ENCODE assay signal across 20 cellular contexts in genomic region chr19:53540091-53540490, GRCh38. TPM values are rescaled to one million over a fixed set of nuclear protein-coding genes. Genes with fewer than 3 reads are reported as not detected.
A peak's percentile ranks its signal among the peaks of the same experiment; 100 is the strongest.
DNase-seq lines count a peak whose midpoint lies in the region; ATAC-seq and TF ChIP-seq lines count a peak whose summit lies in the region.
"Had no signal": no experiment of that assay in that cellular context is flagged by ENCODE, and none has a peak within 500 bp of the region (broad histone marks: within the 10 kb centered on the region; RNA-seq: fewer than 3 reads in every experiment).

No MANE protein-coding gene starts in this region.

- intact Hi-C loops in CD14-positive monocyte (cut with micrococcal nuclease), result no loop called here
- intact Hi-C loops in transverse colon (cut with DNase I; ENCODE audit: low total_unique reads), result no loop called here
- intact Hi-C loops in Calu3 (cut with micrococcal nuclease; ENCODE audit: unreplicated experiment), result no loop called here

- POLR2A ChIA-PET in activated CD4-positive, alpha-beta memory T cell treated with anti-CD3 and anti-CD28 coated beads, Interleukin-2, amount 10 ng/mL, durations not matched to agents 7 days and 5 days (lab: Charles Lee), result no interaction called here

- H3K9me3 Mint-ChIP-seq in CD14-positive monocyte, result peaks cover 10 to 21% (median 14%) of the 10 kb centered on the region in 7 donors
- peaks cover 0 to 9% (median 0%) of the 10 kb centered on the region in 7 donors for H3K9me3 Mint-ChIP-seq in CD4-positive, CD25-positive, alpha-beta regulatory T cell
- no peaks in the 10 kb centered on the region for H3K9me3 Mint-ChIP-seq in memory B cell
- H3K9me3 Mint-ChIP-seq in activated CD4-positive, alpha-beta memory T cell treated with anti-CD3 and anti-CD28 coated beads, Interleukin-2, amount 10 ng/mL, durations not matched to agents 7 days and 5 days, result peaks cover 9% of the 10 kb centered on the region
- H3K9me3 Mint-ChIP-seq in Calu3 (ENCODE audit: low read depth, unreplicated experiment), result peaks cover 16% of the 10 kb centered on the region

- H3K4me1 Mint-ChIP-seq in CD14-positive monocyte, result peaks cover 7% of the 10 kb centered on the region
- peaks cover 7 to 41% (median 18%) of the 10 kb centered on the region in 4 donors for H3K4me1 Mint-ChIP-seq in CD4-positive, CD25-positive, alpha-beta regulatory T cell
- peaks cover 9% of the 10 kb centered on the region for H3K4me1 Mint-ChIP-seq in T-helper 17 cell
- H3K4me1 Mint-ChIP-seq in memory B cell, result peaks cover 8% of the 10 kb centered on the region
- peaks cover 29% of the 10 kb centered on the region for H3K4me1 Mint-ChIP-seq in activated CD4-positive, alpha-beta memory T cell treated with anti-CD3 and anti-CD28 coated beads, Interleukin-2, amount 10 ng/mL, durations not matched to agents 7 days and 5 days
- H3K4me1 Mint-ChIP-seq in Calu3 (ENCODE audit: low read depth, unreplicated experiment), result no peaks in the 10 kb centered on the region

- TF ChIP-seq EP300 in transverse colon (IDR thresholded peaks at IDR 0.05; ENCODE audit: low read depth), result no peak

- H3K27me3 ChIP-seq in CD4-positive, CD25-positive, alpha-beta regulatory T cell (ENCODE audit: control insufficient read depth, insufficient read depth, low read length), result no peaks in the 10 kb centered on the region
- H3K27me3 ChIP-seq in transverse colon, result no peaks in the 10 kb centered on the region
- H3K27me3 ChIP-seq: SJSA1 had no signal

- H3K4me1 ChIP-seq in CD4-positive, CD25-positive, alpha-beta regulatory T cell (ENCODE audit: control insufficient read depth, insufficient read depth, low read length, poor library complexity, severe bottlenecking), result peaks cover 9% of the 10 kb centered on the region
- peaks cover 0 to 3% (median 0%) of the 10 kb centered on the region in 4 donors for H3K4me1 ChIP-seq in transverse colon
- H3K4me1 ChIP-seq: HAP-1 had no signal

- TF ChIP-seq CTCF in CD14-positive monocyte (IDR thresholded peaks at IDR 0.05) (no peak), transverse colon (IDR thresholded peaks at IDR 0.05) (no peak), Calu3 (IDR thresholded peaks at IDR 0.05; ENCODE audit: unreplicated experiment) (no peak)

- peaks cover 0 to 5% (median 0%) of the 10 kb centered on the region in 3 donors for H3K27me3 Mint-ChIP-seq in CD14-positive monocyte (ENCODE audit: low read depth in 3 of 3)
- H3K27me3 Mint-ChIP-seq in CD4-positive, CD25-positive, alpha-beta regulatory T cell, result peaks cover 6% of the 10 kb centered on the region
- H3K27me3 Mint-ChIP-seq in T-helper 17 cell, result no peaks in the 10 kb centered on the region
- H3K27me3 Mint-ChIP-seq in memory B cell, result no peaks in the 10 kb centered on the region
- H3K27me3 Mint-ChIP-seq in activated CD4-positive, alpha-beta memory T cell treated with anti-CD3 and anti-CD28 coated beads, Interleukin-2, amount 10 ng/mL, durations not matched to agents 7 days and 5 days, result no peaks in the 10 kb centered on the region
- no peaks in the 10 kb centered on the region for H3K27me3 Mint-ChIP-seq in Calu3 (ENCODE audit: unreplicated experiment)
- H3K27me3 Mint-ChIP-seq: B cell had no signal

- H3K27ac ChIP-seq in CD4-positive, CD25-positive, alpha-beta regulatory T cell (ENCODE audit: insufficient read depth, low read length, poor library complexity, severe bottlenecking), result peak overlapping the region; percentile 97
- H3K27ac ChIP-seq in transverse colon, result no peak overlapping the region
- H3K27ac ChIP-seq: HL-60, SJSA1 had no signal

- peak overlapping the region; percentile 69 for H3K4me3 ChIP-seq in CD4-positive, CD25-positive, alpha-beta regulatory T cell (ENCODE audit: low read depth, low read length)
- no peak overlapping the region for H3K4me3 ChIP-seq in transverse colon
- H3K4me3 ChIP-seq: HAP-1, K562, SJSA1 had no signal

- H3K27ac Mint-ChIP-seq in CD14-positive monocyte (peak overlapping the region in 2 of 7 donors; percentile 14 to 40), T-helper 17 cell (peak overlapping the region; percentile 96), memory B cell (peak overlapping the region; percentile 100), Calu3 (ENCODE audit: unreplicated experiment) (no peak overlapping the region)
- H3K27ac Mint-ChIP-seq in CD4-positive, CD25-positive, alpha-beta regulatory T cell, result peak overlapping the region in 2 of 3 donors; percentile 86 to 99
- H3K27ac Mint-ChIP-seq in activated CD4-positive, alpha-beta memory T cell treated with anti-CD3 and anti-CD28 coated beads, Interleukin-2, amount 10 ng/mL, durations not matched to agents 7 days and 5 days, result no peak overlapping the region

- H3K36me3 Mint-ChIP-seq in CD14-positive monocyte (peaks cover 26 to 39% of the 10 kb centered on the region in 2 donors), T-helper 17 cell (ENCODE audit: low read depth) (no peaks in the 10 kb centered on the region), memory B cell (peaks cover 15% of the 10 kb centered on the region), Calu3 (ENCODE audit: insufficient read depth, unreplicated experiment) (no peaks in the 10 kb centered on the region)
- H3K36me3 Mint-ChIP-seq in CD4-positive, CD25-positive, alpha-beta regulatory T cell, result peaks cover 47% of the 10 kb centered on the region
- peaks cover 51% of the 10 kb centered on the region for H3K36me3 Mint-ChIP-seq in activated CD4-positive, alpha-beta memory T cell treated with anti-CD3 and anti-CD28 coated beads, Interleukin-2, amount 10 ng/mL, durations not matched to agents 7 days and 5 days (ENCODE audit: low read depth)

- H3K9me3 ChIP-seq in CD4-positive, CD25-positive, alpha-beta regulatory T cell (ENCODE audit: control insufficient read depth in 2 of 2, low read length in 2 of 2), result peaks cover 0 to 2% of the 10 kb centered on the region in 2 experiments
- H3K9me3 ChIP-seq in T-helper 17 cell (ENCODE audit: control insufficient read depth, low read length, poor library complexity, severe bottlenecking) (no peaks in the 10 kb centered on the region), transverse colon (no peaks in the 10 kb centered on the region)
- H3K9me3 ChIP-seq: HAP-1 had no signal

- H3K4me3 Mint-ChIP-seq in CD14-positive monocyte (peak overlapping the region; percentile 4 to 9), T-helper 17 cell (no peak overlapping the region), memory B cell (no peak overlapping the region), Calu3 (ENCODE audit: low read depth, unreplicated experiment) (no peak overlapping the region)
- peak overlapping the region; percentile 8 to 93 (median 69) for H3K4me3 Mint-ChIP-seq in CD4-positive, CD25-positive, alpha-beta regulatory T cell
- H3K4me3 Mint-ChIP-seq in activated CD4-positive, alpha-beta memory T cell treated with anti-CD3 and anti-CD28 coated beads, Interleukin-2, amount 10 ng/mL, durations not matched to agents 7 days and 5 days, result no peak overlapping the region

- in situ Hi-C loops in transverse colon (cut with MboI; ENCODE audit: low pct_ligation_motif_present in 1 of 4, low pct_unique_long_range_greater_than_20kb in 1 of 4, low sequenced_read_pairs in 3 of 4), result no loop called here

- no peak for ATAC-seq in CD4-positive, CD25-positive, alpha-beta regulatory T cell (ENCODE audit: low read depth in 2 of 2)
- ATAC-seq in T-helper 17 cell (no peak), memory B cell (ENCODE audit: low read depth) (no peak)
- ATAC-seq: K562 had no signal

- no peak for DNase-seq in CD14-positive monocyte (ENCODE audit: low spot score)
- DNase-seq in CD4-positive, CD25-positive, alpha-beta regulatory T cell, result no peak
- no peak for DNase-seq in T-helper 17 cell
- no peak for DNase-seq in memory B cell (ENCODE audit: low spot score in 2 of 2)
- no peak for DNase-seq in transverse colon
- no peak for DNase-seq in activated CD4-positive, alpha-beta memory T cell treated with anti-CD3 and anti-CD28 coated beads, Interleukin-2, amount 10 ng/mL, durations not matched to agents 7 days and 5 days
- DNase-seq in Calu3, result no peak
- DNase-seq: DMS 273 treated with DMSO at 0.1 percent for 48 hours; GDM1; NCI-H1417; NCI-H187 treated with DMSO at 0.1 percent for 48 hours; NCI-H446; NK-92 treated with Interleukin-12 subunit alpha and Interleukin-12 subunit beta, amount 100 ng/mL, for 24 hours; OCI-M1; RPMI8226 had no signal

- 39 to 95% methylated on average over 2 to 4 of the region's 4 CpGs for WGBS in transverse colon (ENCODE audit: low coverage in 1 of 2), 2 donors

- peaks cover 21% of the 10 kb centered on the region for H3K36me3 ChIP-seq in CD4-positive, CD25-positive, alpha-beta regulatory T cell (ENCODE audit: control insufficient read depth, insufficient read depth, low read length)
- no peaks in the 10 kb centered on the region for H3K36me3 ChIP-seq in transverse colon

- CTCF ChIA-PET in activated CD4-positive, alpha-beta memory T cell treated with anti-CD3 and anti-CD28 coated beads, Interleukin-2, amount 10 ng/mL, durations not matched to agents 7 days and 5 days (lab: Charles Lee), result no interaction called here
- CTCF ChIA-PET in Calu3 (lab: Charles Lee), result no interaction called here

- TF ChIP-seq POLR2A in transverse colon (IDR thresholded peaks at IDR 0.05), result no peak

- BruUV-seq in Calu3 (replicated peaks; lab: Mats Ljungman, UMichigan), result no TSS peak

RNA-seq across cellular contexts. Expression of gene ZNF331, which starts 2.1 kb away (rescaled TPM):
- 1 to 10 TPM; 6.6 to 9.5 TPM for polyA plus RNA-seq in CD14-positive monocyte
- total RNA-seq in CD4-positive, CD25-positive, alpha-beta regulatory T cell, result 504 TPM
- 10 to 100 TPM; 27.9 to 46.7 (median 38.3) TPM for polyA plus RNA-seq in CD4-positive, CD25-positive, alpha-beta regulatory T cell
- total RNA-seq in T-helper 17 cell, result 100 to 1,000 TPM; 179 to 183 TPM
- total RNA-seq in transverse colon, result 10 to 100 TPM in 1 of 4 donors, 1 to 10 TPM in 3; 3.7 to 15.7 (median 5.8) TPM
- 10 to 100 TPM; 18.0 to 19.9 TPM for total RNA-seq in activated CD4-positive, alpha-beta memory T cell treated with anti-CD3 and anti-CD28 coated beads, Interleukin-2, amount 10 ng/mL, durations not matched to agents 7 days and 5 days
- 8.5 and 9.4 TPM in 2 replicates for total RNA-seq in Calu3 (2022)

Comparison
In these comparisons a context has a peak if more than half of its experiments do, and no peak if none do; other contexts are left out.
1. H3K27ac Mint-ChIP-seq: peak in CD4-positive, CD25-positive, alpha-beta regulatory T cell (2 of 3), T-helper 17 cell (single experiment) and memory B cell (single experiment); none in activated CD4-positive, alpha-beta memory T cell treated with anti-CD3 and anti-CD28 coated beads, Interleukin-2, amount 10 ng/mL, durations not matched to agents 7 days and 5 days (single experiment) and Calu3 (single experiment).
2. H3K4me3 Mint-ChIP-seq: peak in CD14-positive monocyte (2 of 2) and CD4-positive, CD25-positive, alpha-beta regulatory T cell (4 of 4); none in T-helper 17 cell (single experiment), memory B cell (single experiment), activated CD4-positive, alpha-beta memory T cell treated with anti-CD3 and anti-CD28 coated beads, Interleukin-2, amount 10 ng/mL, durations not matched to agents 7 days and 5 days (single experiment) and Calu3 (single experiment).
3. RNA of gene ZNF331, which starts 2.1 kb away (total RNA-seq): 504 TPM in CD4-positive, CD25-positive, alpha-beta regulatory T cell (single experiment) and 179 to 183 TPM in T-helper 17 cell; 18.0 to 19.9 TPM in activated CD4-positive, alpha-beta memory T cell treated with anti-CD3 and anti-CD28 coated beads, Interleukin-2, amount 10 ng/mL, durations not matched to agents 7 days and 5 days, 8.5 to 9.4 TPM in Calu3 and 3.7 to 15.7 TPM in transverse colon; every median in the first group is over 4 times any median in the second.